ENCODE assay signal across 21 cellular contexts in the genomic region with DNA sequence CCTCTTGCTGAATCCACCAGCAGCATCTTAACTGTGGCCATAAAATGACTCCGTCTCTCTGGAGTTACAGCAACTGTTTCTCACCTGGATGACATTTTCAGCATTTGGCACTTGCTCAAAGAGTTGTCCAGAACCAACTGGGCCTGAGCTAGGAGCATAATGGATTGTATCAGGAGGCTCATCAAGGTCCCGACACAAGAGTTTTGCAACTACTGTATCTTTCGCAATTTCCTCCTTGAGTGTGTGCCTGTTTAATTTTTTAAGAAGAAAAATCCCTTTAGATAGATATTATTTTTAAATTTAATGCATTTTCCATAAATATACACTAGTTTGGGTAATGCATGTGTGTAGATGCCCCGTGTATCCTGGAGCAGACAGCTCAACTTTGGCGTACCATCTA. TPM values are rescaled to one million over a fixed set of nuclear protein-coding genes. Genes with fewer than 3 reads are reported as not detected.
"Had no signal": no experiment of that assay in that cellular context is flagged by ENCODE, and none has a peak within 500 bp of the region (broad histone marks: within the 10 kb centered on the region; RNA-seq: fewer than 3 reads in every experiment).

No MANE protein-coding gene starts in this region.

- ATAC-seq: activated CD4-positive, CD25-positive, alpha-beta regulatory T cell treated with anti-CD3 and anti-CD28 coated beads, Interleukin-2, amount 50 U/mL, for 24 hours; foreskin keratinocyte; heart right ventricle; left cardiac atrium; sciatic nerve had no signal

- H3K4me1 ChIP-seq: foreskin keratinocyte, heart right ventricle, stomach, testis, upper lobe of left lung had no signal

- H3K36me3 ChIP-seq: brain microvascular endothelial cell, heart right ventricle, stomach, upper lobe of left lung had no signal

- H3K27me3 ChIP-seq: brain microvascular endothelial cell, heart right ventricle, stomach, testis, upper lobe of left lung had no signal

- DNase-seq: activated CD4-positive, alpha-beta T cell treated with anti-CD3 and anti-CD28 coated beads, Interleukin-2, amount 50 U/mL, for 1 hour; activated CD8-positive, alpha-beta memory T cell treated with anti-CD3 and anti-CD28 coated beads for 24 hours; activated gamma-delta T cell treated with Interleukin-2 at 50 U/mL for 16 hours; activated naive CD8-positive, alpha-beta T cell treated with anti-CD3 and anti-CD28 coated beads for 36 hours; anterior cingulate cortex; brain microvascular endothelial cell; cerebellar nuclear complex; effector memory CD4-positive, alpha-beta T cell; foreskin keratinocyte; heart right ventricle; left cardiac atrium; stimulated activated CD4-positive, alpha-beta T cell treated with anti-CD3 and anti-CD28 coated beads, Interleukin-1b, Interleukin-23, amount 100 ng/mL, for 48 hours; stomach; testis; upper lobe of left lung had no signal

- H3K4me3 ChIP-seq: heart right ventricle, lung, stomach, testis, upper lobe of left lung had no signal

- H3K9me3 ChIP-seq: heart right ventricle, stomach, testis, upper lobe of left lung had no signal

RNA-seq across cellular contexts. Expression of a gene that starts 44.3 kb away (rescaled TPM):
- total RNA-seq: activated naive CD8-positive, alpha-beta T cell treated with anti-CD3 and anti-CD28 coated beads for 36 hours; foreskin keratinocyte; heart right ventricle; left cardiac atrium; lung; mesothelial cell of epicardium; osteoblast; pulmonary artery endothelial cell; sciatic nerve; stomach; upper lobe of left lung had no signal
